In genomic region chr19:13906525-13906904, GRCh38 we compare ENCODE assay signal across 8 cellular contexts. TPM values are rescaled to one million over a fixed set of nuclear protein-coding genes. Genes with fewer than 3 reads are reported as not detected.
DNase-seq lines count a peak whose midpoint lies in the region; ATAC-seq lines count a peak whose summit lies in the region.

No MANE protein-coding gene starts in this region.

- no peaks in the 10 kb centered on the region for H3K27me3 Mint-ChIP-seq in activated naive CD8-positive, alpha-beta T cell treated with anti-CD3 and anti-CD28 coated beads, Interleukin-2, amount 50 U/mL, for 24 hours
- no peaks in the 10 kb centered on the region for H3K27me3 Mint-ChIP-seq in stimulated activated memory B cell treated with anti-CD40 and anti-IgM and Interleukin-4, amounts not matched to agents 10 μg/mL and 1 μg/mL and 100 μg/mL, for 72 hours

- peak overlapping the region; percentile 72 for H3K4me3 ChIP-seq in iPS-15b (ENCODE audit: low read depth, low read length)

- peaks cover 7% of the 10 kb centered on the region for H3K36me3 Mint-ChIP-seq in activated naive CD8-positive, alpha-beta T cell treated with anti-CD3 and anti-CD28 coated beads, Interleukin-2, amount 50 U/mL, for 24 hours (ENCODE audit: low read depth)
- peaks cover 6% of the 10 kb centered on the region for H3K36me3 Mint-ChIP-seq in stimulated activated memory B cell treated with anti-CD40 and anti-IgM and Interleukin-4, amounts not matched to agents 10 μg/mL and 1 μg/mL and 100 μg/mL, for 72 hours

- peak overlapping the region; percentile 47 for H3K9ac ChIP-seq in iPS-15b (ENCODE audit: low read depth, low read length)

- peaks cover 4% of the 10 kb centered on the region for H3K4me1 ChIP-seq in iPS-15b (ENCODE audit: control insufficient read depth, insufficient read depth, low read length)

- no peaks in the 10 kb centered on the region for H3K9me3 Mint-ChIP-seq in activated naive CD8-positive, alpha-beta T cell treated with anti-CD3 and anti-CD28 coated beads, Interleukin-2, amount 50 U/mL, for 24 hours
- H3K9me3 Mint-ChIP-seq in stimulated activated memory B cell treated with anti-CD40 and anti-IgM and Interleukin-4, amounts not matched to agents 10 μg/mL and 1 μg/mL and 100 μg/mL, for 72 hours, result no peaks in the 10 kb centered on the region

- H3K4me1 Mint-ChIP-seq in activated naive CD8-positive, alpha-beta T cell treated with anti-CD3 and anti-CD28 coated beads, Interleukin-2, amount 50 U/mL, for 24 hours, result peaks cover 15% of the 10 kb centered on the region
- H3K4me1 Mint-ChIP-seq in stimulated activated memory B cell treated with anti-CD40 and anti-IgM and Interleukin-4, amounts not matched to agents 10 μg/mL and 1 μg/mL and 100 μg/mL, for 72 hours, result peaks cover 16% of the 10 kb centered on the region

- peak; percentile 32 for ATAC-seq in Right ventricle myocardium inferior
- peak; percentile 17 for ATAC-seq in activated naive CD8-positive, alpha-beta T cell treated with anti-CD3 and anti-CD28 coated beads, Interleukin-2, amount 50 U/mL, for 24 hours
- ATAC-seq in stimulated activated memory B cell treated with anti-CD40 and anti-IgM and Interleukin-4, amounts not matched to agents 10 μg/mL and 1 μg/mL and 100 μg/mL, for 72 hours, result peak; percentile 68
- ATAC-seq in GM18873 (IDR thresholded peaks at IDR 0.05; ENCODE audit: low FRiP score, unreplicated experiment), result no peak

- peaks cover 8% of the 10 kb centered on the region for H3K36me3 ChIP-seq in iPS-15b (ENCODE audit: control insufficient read depth, insufficient read depth, low read length)

- DNase-seq in Right ventricle myocardium inferior (ENCODE audit: missing footprints) (no peak), cardiac septum (ENCODE audit: low spot score) (no peak), MV-4-11 (lab: John Stamatoyannopoulos, UW) (peak; percentile 28), NCI-H2081 treated with DMSO at 0.1 percent for 48 hours (lab: John Stamatoyannopoulos, UW) (no peak)
- DNase-seq in activated naive CD8-positive, alpha-beta T cell treated with anti-CD3 and anti-CD28 coated beads, Interleukin-2, amount 50 U/mL, for 24 hours, result peak; percentile 27

- peak overlapping the region; percentile 82 for H3K4me3 Mint-ChIP-seq in activated naive CD8-positive, alpha-beta T cell treated with anti-CD3 and anti-CD28 coated beads, Interleukin-2, amount 50 U/mL, for 24 hours
- peak overlapping the region; percentile 80 for H3K4me3 Mint-ChIP-seq in stimulated activated memory B cell treated with anti-CD40 and anti-IgM and Interleukin-4, amounts not matched to agents 10 μg/mL and 1 μg/mL and 100 μg/mL, for 72 hours

- peaks cover 7% of the 10 kb centered on the region for H3K27me3 ChIP-seq in iPS-15b (ENCODE audit: control insufficient read depth, insufficient read depth, low read length)

- peak overlapping the region; percentile 46 for H3K27ac Mint-ChIP-seq in activated naive CD8-positive, alpha-beta T cell treated with anti-CD3 and anti-CD28 coated beads, Interleukin-2, amount 50 U/mL, for 24 hours
- H3K27ac Mint-ChIP-seq in stimulated activated memory B cell treated with anti-CD40 and anti-IgM and Interleukin-4, amounts not matched to agents 10 μg/mL and 1 μg/mL and 100 μg/mL, for 72 hours, result peak overlapping the region; percentile 78

- intact Hi-C loops in Right ventricle myocardium inferior (cut with DNase I) (loop anchor here (2.0 kb wide), 1 partner anchor 46 kb away; the partner anchor contains the start of gene DCAF15), cardiac septum (cut with DNase I) (loop anchor here (5.0 kb wide), 1 partner anchor 46 kb away; the partner anchor contains the start of gene DCAF15)

- no peaks in the 10 kb centered on the region for H3K9me3 ChIP-seq in iPS-15b (ENCODE audit: control insufficient read depth, insufficient read depth, low read length)

RNA-seq across cellular contexts. Expression of gene CC2D1A, which starts 0.5 kb away (rescaled TPM):
- total RNA-seq in Right ventricle myocardium inferior (18.7 TPM), cardiac septum (19.5 TPM)

RNA-seq across cellular contexts. Expression of gene BRME1, which starts 0.6 kb away (rescaled TPM):
- total RNA-seq in Right ventricle myocardium inferior (0.76 TPM), cardiac septum (0.35 TPM)

RNA-seq across cellular contexts. Expression of gene NANOS3, which starts 29.6 kb away (rescaled TPM):
- total RNA-seq in Right ventricle myocardium inferior (0.68 TPM), cardiac septum (0.78 TPM)

RNA-seq across cellular contexts. Expression of gene PODNL1, which starts 31.7 kb away (rescaled TPM):
- total RNA-seq in Right ventricle myocardium inferior, result 2.5 TPM
- total RNA-seq in cardiac septum, result 3.5 TPM

RNA-seq across cellular contexts. Expression of gene DCAF15, which starts 45.8 kb away (rescaled TPM):
- total RNA-seq in Right ventricle myocardium inferior (18.0 TPM), cardiac septum (17.0 TPM)

Comparison
In these comparisons a context has a peak if more than half of its experiments do, and no peak if none do; other contexts are left out.
1. DNase-seq: peak in MV-4-11 (single experiment) and activated naive CD8-positive, alpha-beta T cell treated with anti-CD3 and anti-CD28 coated beads, Interleukin-2, amount 50 U/mL, for 24 hours (single experiment); none in Right ventricle myocardium inferior (single experiment), cardiac septum (single experiment) and NCI-H2081 treated with DMSO at 0.1 percent for 48 hours (single experiment).